In the genomic region with DNA sequence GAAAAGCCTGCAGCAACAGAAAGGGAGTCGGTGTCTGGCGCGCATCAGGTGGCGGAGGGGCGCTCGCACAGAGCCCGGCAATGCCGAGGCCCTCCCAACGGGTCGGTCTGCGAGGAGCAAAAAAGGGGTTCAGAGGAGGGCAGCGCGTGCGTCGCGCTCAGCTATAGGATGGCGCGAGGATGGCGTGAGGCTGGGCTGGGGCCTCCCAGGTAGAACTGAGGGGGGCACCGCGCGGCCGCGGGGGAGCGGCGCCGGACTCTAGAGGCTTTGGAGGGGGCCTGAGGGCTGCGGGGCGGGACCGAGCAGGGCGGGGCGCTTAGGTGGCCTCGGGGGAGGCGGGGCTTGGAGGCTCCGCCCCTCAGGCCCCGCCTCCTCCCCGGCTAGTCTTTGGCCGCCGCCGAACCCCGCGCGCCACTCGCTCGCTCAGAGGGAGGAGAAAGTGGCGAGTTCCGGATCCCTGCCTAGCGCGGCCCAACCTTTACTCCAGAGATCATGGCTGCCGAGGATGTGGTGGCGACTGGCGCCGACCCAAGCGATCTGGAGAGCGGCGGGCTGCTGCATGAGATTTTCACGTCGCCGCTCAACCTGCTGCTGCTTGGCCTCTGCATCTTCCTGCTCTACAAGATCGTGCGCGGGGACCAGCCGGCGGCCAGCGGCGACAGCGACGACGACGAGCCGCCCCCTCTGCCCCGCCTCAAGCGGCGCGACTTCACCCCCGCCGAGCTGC, we compare ENCODE assay signal across 8 cellular contexts. TPM values are rescaled to one million over a fixed set of nuclear protein-coding genes. Genes with fewer than 3 reads are reported as not detected.
A peak's percentile ranks its signal among the peaks of the same experiment; 100 is the strongest.
DNase-seq lines count a peak whose midpoint lies in the region; ATAC-seq and TF ChIP-seq lines count a peak whose summit lies in the region.

Gene PGRMC1 (plus strand): TSS at position 414 of the 727 bp plus-strand sequence. CDS start 79 bp downstream, at position 493.

- peaks cover 39% of the 10 kb centered on the region for H3K4me1 Mint-ChIP-seq in chondrocyte (ENCODE audit: low read depth)

- CTCF ChIA-PET in AG04449 (lab: Yijun Ruan, JAX), result no interaction called here

- H3K27me3 Mint-ChIP-seq in chondrocyte (ENCODE audit: low read depth), result no peaks in the 10 kb centered on the region

- TF ChIP-seq CTCF in AG04449 (IDR thresholded peaks at IDR 0.05; ENCODE audit: insufficient read depth, low read length, missing control alignments) (no peak), chondrocyte (IDR thresholded peaks at IDR 0.05) (no peak), kidney epithelial cell (IDR thresholded peaks at IDR 0.05; ENCODE audit: insufficient read depth, low read length, poor library complexity, severe bottlenecking) (no peak)

- no peaks in the 10 kb centered on the region for H3K9me3 Mint-ChIP-seq in chondrocyte (ENCODE audit: low read depth)

- H3K36me3 ChIP-seq in kidney epithelial cell (ENCODE audit: control insufficient read depth, insufficient read depth, low read length), result no peaks in the 10 kb centered on the region

- H3K36me3 Mint-ChIP-seq in chondrocyte (ENCODE audit: low read depth), result no peaks in the 10 kb centered on the region

- H3K4me3 ChIP-seq in AG04449 (ENCODE audit: low read depth, low read length) (peak within 1 kb of the TSS; percentile 72), kidney epithelial cell (ENCODE audit: low read depth, low read length) (peak within 1 kb of the TSS; percentile 79)

- POLR2A ChIA-PET in AG04449 (lab: Yijun Ruan, JAX), result interaction anchor here (0.7 kb wide), 1 partner anchor 11 kb away, joined by 3 read pairs; no protein-coding TSS in a partner anchor

- ATAC-seq in GM18867 (IDR thresholded peaks at IDR 0.05; ENCODE audit: unreplicated experiment) (peak; percentile 91), HG03097 (IDR thresholded peaks at IDR 0.05; ENCODE audit: low FRiP score, unreplicated experiment) (peak; percentile 89)

- DNase-seq in AG04449 (ENCODE audit: low read depth, low spot score) (no peak), NCI-H226 (peak; percentile 61), chondrocyte (ENCODE audit: low spot score) (peak; percentile 93), kidney epithelial cell (ENCODE audit: low read depth) (no peak)
- peak; percentile 66 for DNase-seq in activated CD4-positive, alpha-beta T cell treated with anti-CD3 and anti-CD28 coated beads for 1 hour
- peak; percentile 45 to 59 for DNase-seq in stimulated activated CD4-positive, alpha-beta T cell treated with anti-CD3 and anti-CD28 coated beads, Interleukin-15, amount 100 ng/mL, for 48 hours (ENCODE audit: low read depth in 2 of 2)

- H3K27me3 ChIP-seq in kidney epithelial cell (ENCODE audit: control insufficient read depth, insufficient read depth, low read length), result no peaks in the 10 kb centered on the region

- H3K27ac Mint-ChIP-seq in chondrocyte (ENCODE audit: unreplicated experiment), result peak within 1 kb of the TSS; percentile 78

- H3K4me3 Mint-ChIP-seq in chondrocyte (ENCODE audit: unreplicated experiment), result peak within 1 kb of the TSS; percentile 83

RNA-seq across cellular contexts. Expression of gene PGRMC1, which starts in this region (rescaled TPM):
- total RNA-seq in chondrocyte, result 57.6 to 71.9 TPM (median 59.9 TPM) in 3 replicates
- total RNA-seq in kidney epithelial cell, result 101 and 107 TPM in 2 replicates

Comparison
In these comparisons a context has a peak if more than half of its experiments do, and no peak if none do; other contexts are left out.
1. DNase-seq: peak in NCI-H226 (single experiment), activated CD4-positive, alpha-beta T cell treated with anti-CD3 and anti-CD28 coated beads for 1 hour (single experiment), chondrocyte (single experiment) and stimulated activated CD4-positive, alpha-beta T cell treated with anti-CD3 and anti-CD28 coated beads, Interleukin-15, amount 100 ng/mL, for 48 hours (2 of 2); none in AG04449 (single experiment) and kidney epithelial cell (single experiment).